In genomic region chr6:1487239-1487638, GRCh38 we compare ENCODE assay signal across 31 cellular contexts.
"Had no signal": no experiment of that assay in that cellular context is flagged by ENCODE, and none has a peak within 500 bp of the region (broad histone marks: within the 10 kb centered on the region; RNA-seq: fewer than 3 reads in every experiment).

No MANE protein-coding gene starts in this region.

- ATAC-seq: naive thymus-derived CD8-positive, alpha-beta T cell; psoas muscle; right cardiac atrium; stimulated activated naive CD8-positive, alpha-beta T cell treated with anti-CD3 and anti-CD28 coated beads, Interleukin-15, amount 100 ng/mL, for 72 hours; stimulated activated naive CD8-positive, alpha-beta T cell treated with anti-CD3 and anti-CD28 coated beads, Interleukin-15, Interleukin-2, amounts not matched to agents 100 U/mL and 50 U/mL, for 24 hours; upper lobe of right lung had no signal

- DNase-seq: naive thymus-derived CD8-positive, alpha-beta T cell; nephron progenitor cell; occipital lobe; ovary; posterior cingulate gyrus; psoas muscle; right cardiac atrium; right lobe of liver; sigmoid colon; small intestine; stimulated activated CD4-positive, alpha-beta T cell treated with anti-CD3 and anti-CD28 coated beads, Interleukin-15, amount 100 ng/mL, for 24 hours; stimulated activated CD4-positive, alpha-beta T cell treated with anti-CD3 and anti-CD28 coated beads, Interleukin-2, amount 100 ng/mL, for 24 hours; stimulated activated CD4-positive, alpha-beta T cell treated with anti-CD3 and anti-CD28 coated beads, Interleukin-2, amount 100 ng/mL, for 48 hours; stimulated activated CD4-positive, alpha-beta T cell treated with anti-CD3 and anti-CD28 coated beads, Interleukin-4, amount 100 ng/mL, for 4 hours; stimulated activated CD8-positive, alpha-beta memory T cell treated with anti-CD3 and anti-CD28 coated beads, Interleukin-4, amount 100 ng/mL, for 48 hours; stimulated activated naive CD4-positive, alpha-beta T cell; stimulated activated naive CD8-positive, alpha-beta T cell treated with anti-CD3 and anti-CD28 coated beads, Interleukin-15, amount 100 ng/mL, for 72 hours; stimulated activated naive CD8-positive, alpha-beta T cell treated with anti-CD3 and anti-CD28 coated beads, Interleukin-15, Interleukin-2, amounts not matched to agents 100 U/mL and 50 U/mL, for 24 hours; substantia nigra; testis; tibial artery; transverse colon; upper lobe of right lung; uterus had no signal

- H3K27ac Mint-ChIP-seq: naive thymus-derived CD8-positive, alpha-beta T cell; natural killer cell treated with Interleukin-12 subunit alpha and Interleukin-12 subunit beta and Interleukin-15 and Interleukin-18, amount 100 ng/mL, for 72 hours; nephron progenitor cell; progenitor cell of endocrine pancreas; stimulated activated memory B cell treated with anti-CD40 and anti-IgM and Interleukin-4, amounts not matched to agents 10 μg/mL and 1 μg/mL and 100 μg/mL, for 72 hours; stimulated activated naive CD8-positive, alpha-beta T cell treated with anti-CD3 and anti-CD28 coated beads, Interleukin-15, amount 100 ng/mL, for 72 hours; type B pancreatic cell had no signal

- H3K4me3 ChIP-seq: ovary, psoas muscle, right lobe of liver, sigmoid colon, suprapubic skin, testis, tibial artery, transverse colon, upper lobe of right lung, uterus had no signal

- H2AFZ ChIP-seq: parathyroid adenoma had no signal

- H3K9me3 ChIP-seq: ovary, psoas muscle, right lobe of liver, sigmoid colon, suprapubic skin, testis, tibial artery, transverse colon, upper lobe of right lung, uterus had no signal

- H3K4me1 Mint-ChIP-seq: nephron progenitor cell; neural crest cell; stimulated activated naive CD8-positive, alpha-beta T cell treated with anti-CD3 and anti-CD28 coated beads, Interleukin-15, amount 100 ng/mL, for 72 hours had no signal

- H3K27me3 Mint-ChIP-seq: stimulated activated memory B cell treated with anti-CD40 and anti-IgM and Interleukin-4, amounts not matched to agents 10 μg/mL and 1 μg/mL and 100 μg/mL, for 72 hours had no signal

- H3K27me3 ChIP-seq: ovary, right lobe of liver, sigmoid colon, suprapubic skin, testis, tibial artery, transverse colon, upper lobe of right lung, uterus had no signal

- H3K36me3 ChIP-seq: ovary, right lobe of liver, sigmoid colon, suprapubic skin, tibial artery, transverse colon, upper lobe of right lung, uterus had no signal

- H3K36me3 Mint-ChIP-seq: naive thymus-derived CD8-positive, alpha-beta T cell; natural killer cell treated with Interleukin-12 subunit alpha and Interleukin-12 subunit beta and Interleukin-15 and Interleukin-18, amount 100 ng/mL, for 72 hours; stimulated activated memory B cell treated with anti-CD40 and anti-IgM and Interleukin-4, amounts not matched to agents 10 μg/mL and 1 μg/mL and 100 μg/mL, for 72 hours; type B pancreatic cell had no signal

- H3K9me3 Mint-ChIP-seq: naive thymus-derived CD8-positive, alpha-beta T cell; natural killer cell treated with Interleukin-12 subunit alpha and Interleukin-12 subunit beta and Interleukin-15 and Interleukin-18, amount 100 ng/mL, for 72 hours; stimulated activated memory B cell treated with anti-CD40 and anti-IgM and Interleukin-4, amounts not matched to agents 10 μg/mL and 1 μg/mL and 100 μg/mL, for 72 hours; stimulated activated naive CD8-positive, alpha-beta T cell treated with anti-CD3 and anti-CD28 coated beads, Interleukin-15, amount 100 ng/mL, for 72 hours had no signal

- H3K4me1 ChIP-seq: parathyroid adenoma, psoas muscle, right lobe of liver, sigmoid colon, suprapubic skin, testis, tibial artery, transverse colon, upper lobe of right lung, uterus had no signal

- H3K9ac ChIP-seq: parathyroid adenoma had no signal

- H3K4me3 Mint-ChIP-seq: naive thymus-derived CD8-positive, alpha-beta T cell; natural killer cell treated with Interleukin-12 subunit alpha and Interleukin-12 subunit beta and Interleukin-15 and Interleukin-18, amount 100 ng/mL, for 72 hours; nephron progenitor cell; neural crest cell; stimulated activated memory B cell treated with anti-CD40 and anti-IgM and Interleukin-4, amounts not matched to agents 10 μg/mL and 1 μg/mL and 100 μg/mL, for 72 hours; stimulated activated naive CD8-positive, alpha-beta T cell treated with anti-CD3 and anti-CD28 coated beads, Interleukin-15, amount 100 ng/mL, for 72 hours; type B pancreatic cell had no signal

- H3K79me2 ChIP-seq: parathyroid adenoma had no signal

- H3K27ac ChIP-seq: ovary, parathyroid adenoma, psoas muscle, right lobe of liver, sigmoid colon, suprapubic skin, testis, tibial artery, transverse colon, upper lobe of right lung, uterus had no signal
